35 cellular contexts compared by ENCODE assay signal in the genomic region with DNA sequence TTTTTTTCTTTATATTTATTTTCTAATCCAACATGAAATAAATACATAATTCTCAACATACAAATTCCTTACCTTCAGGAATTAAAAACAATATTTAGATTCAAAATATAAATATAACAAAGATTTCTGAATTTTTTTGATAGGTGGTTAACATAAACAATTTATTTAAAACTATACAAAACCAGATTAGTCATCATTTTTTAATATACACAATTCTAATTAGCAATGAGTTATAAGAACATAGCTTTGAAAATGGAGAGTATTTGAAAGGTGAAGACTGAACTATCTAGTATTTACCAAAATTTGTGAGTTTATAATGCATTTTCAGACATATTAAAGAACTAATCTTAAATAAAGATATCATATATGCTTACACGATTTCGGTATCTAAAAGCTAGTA. TPM values are rescaled to one million over a fixed set of nuclear protein-coding genes. Genes with fewer than 3 reads are reported as not detected.
"Had no signal": no experiment of that assay in that cellular context is flagged by ENCODE, and none has a peak within 500 bp of the region (broad histone marks: within the 10 kb centered on the region; RNA-seq: fewer than 3 reads in every experiment).

No MANE protein-coding gene starts in this region.

- ATAC-seq: activated CD8-positive, alpha-beta T cell treated with anti-CD3 and anti-CD28 coated beads for 36 hours; activated T-cell treated with anti-CD3 and anti-CD28 coated beads, Interleukin-2, amount 50 U/mL, for 72 hours; activated T-helper 17 cell treated with anti-CD3 and anti-CD28 coated beads, Interleukin-2, amount 50 U/mL, for 72 hours; Panc1 had no signal

- H3K27me3 Mint-ChIP-seq: activated CD4-positive, alpha-beta T cell treated with anti-CD3 and anti-CD28 coated beads, Interleukin-2, amount 10 ng/mL, durations not matched to agents 24 days and 14 days; activated CD8-positive, alpha-beta T cell treated with anti-CD3 and anti-CD28 coated beads for 36 hours; activated naive CD8-positive, alpha-beta T cell treated with anti-CD3 and anti-CD28 coated beads for 36 hours; activated T-helper 17 cell treated with anti-CD3 and anti-CD28 coated beads, Interleukin-2, amount 50 U/mL, for 72 hours had no signal

- H3K27ac Mint-ChIP-seq: activated CD4-positive, alpha-beta T cell treated with anti-CD3 and anti-CD28 coated beads, Interleukin-2, amount 10 ng/mL, durations not matched to agents 24 days and 14 days; activated CD8-positive, alpha-beta T cell treated with anti-CD3 and anti-CD28 coated beads for 36 hours; activated naive CD8-positive, alpha-beta T cell treated with anti-CD3 and anti-CD28 coated beads for 36 hours; activated T-cell treated with anti-CD3 and anti-CD28 coated beads, Interleukin-2, amount 50 U/mL, for 72 hours; activated T-helper 17 cell treated with anti-CD3 and anti-CD28 coated beads, Interleukin-2, amount 50 U/mL, for 72 hours had no signal

- H3K4me1 ChIP-seq: SJSA1 had no signal

- H3K4me3 Mint-ChIP-seq: activated CD4-positive, alpha-beta T cell treated with anti-CD3 and anti-CD28 coated beads, Interleukin-2, amount 10 ng/mL, durations not matched to agents 24 days and 14 days; activated CD8-positive, alpha-beta T cell treated with anti-CD3 and anti-CD28 coated beads for 36 hours; activated naive CD8-positive, alpha-beta T cell treated with anti-CD3 and anti-CD28 coated beads for 36 hours; activated T-cell treated with anti-CD3 and anti-CD28 coated beads, Interleukin-2, amount 50 U/mL, for 72 hours; activated T-helper 17 cell treated with anti-CD3 and anti-CD28 coated beads, Interleukin-2, amount 50 U/mL, for 72 hours had no signal

- DNase-seq: activated CD4-positive, alpha-beta T cell treated with anti-CD3 and anti-CD28 coated beads, Interleukin-2, amount 10 ng/mL, durations not matched to agents 24 days and 14 days; activated CD4-positive, alpha-beta T cell treated with anti-CD3 and anti-CD28 coated beads, Interleukin-2, amount 50 U/mL, for 4 hours; activated CD8-positive, alpha-beta T cell treated with anti-CD3 and anti-CD28 coated beads for 36 hours; activated effector memory CD4-positive, alpha-beta T cell treated with anti-CD3 and anti-CD28 coated beads, Interleukin-2, amount 50 U/mL, for 16 hours; activated naive CD4-positive, alpha-beta T cell; activated naive CD4-positive, alpha-beta T cell treated with anti-CD3 and anti-CD28 coated beads, Interleukin-2, amount 50 U/mL, for 16 hours; activated naive CD8-positive, alpha-beta T cell treated with anti-CD3 and anti-CD28 coated beads for 36 hours; activated T-cell treated with anti-CD3 and anti-CD28 coated beads, Interleukin-2, amount 50 U/mL, for 1 hour; activated T-cell treated with anti-CD3 and anti-CD28 coated beads, Interleukin-2, amount 50 U/mL, for 72 hours; amniotic stem cell; aorta; brain microvascular endothelial cell; central memory CD4-positive, alpha-beta T cell; NCI-H1092 treated with DMSO at 0.1 percent for 48 hours; NCI-H1417; NCI-H146; NCI-H187; NCI-H2029 treated with DMSO at 0.1 percent for 48 hours; NCI-H2107; NCI-H2171 treated with DMSO at 0.1 percent for 48 hours; NCI-H2227 treated with DMSO at 0.1 percent for 48 hours; NCI-H446; NCI-H510A treated with DMSO at 0.1 percent for 48 hours; NCI-H69; NCI-H82; RPMI8226; SHP77 treated with DMSO at 0.1 percent for 48 hours; SK-N-SH; T-helper 1 cell; T1000 had no signal

- H3K4me1 Mint-ChIP-seq: activated CD4-positive, alpha-beta T cell treated with anti-CD3 and anti-CD28 coated beads, Interleukin-2, amount 10 ng/mL, durations not matched to agents 24 days and 14 days; activated naive CD8-positive, alpha-beta T cell treated with anti-CD3 and anti-CD28 coated beads for 36 hours; activated T-helper 17 cell treated with anti-CD3 and anti-CD28 coated beads, Interleukin-2, amount 50 U/mL, for 72 hours had no signal

- H3K9me3 Mint-ChIP-seq: activated CD4-positive, alpha-beta T cell treated with anti-CD3 and anti-CD28 coated beads, Interleukin-2, amount 10 ng/mL, durations not matched to agents 24 days and 14 days; activated CD8-positive, alpha-beta T cell treated with anti-CD3 and anti-CD28 coated beads for 36 hours; activated naive CD8-positive, alpha-beta T cell treated with anti-CD3 and anti-CD28 coated beads for 36 hours; activated T-cell treated with anti-CD3 and anti-CD28 coated beads, Interleukin-2, amount 50 U/mL, for 72 hours; activated T-helper 17 cell treated with anti-CD3 and anti-CD28 coated beads, Interleukin-2, amount 50 U/mL, for 72 hours had no signal

- H3K27ac ChIP-seq: brain microvascular endothelial cell, KMS-11, SJSA1 had no signal

- H3K9me3 ChIP-seq: SJSA1, SK-N-SH had no signal

- H3K4me2 ChIP-seq: KMS-11, SK-N-SH had no signal

- H3K27me3 ChIP-seq: brain microvascular endothelial cell, SJSA1 had no signal

- H3K9me2 ChIP-seq: SK-N-SH had no signal

- H3K4me3 ChIP-seq: SJSA1 had no signal

- H3K9ac ChIP-seq: KMS-11, SK-N-SH had no signal

RNA-seq across cellular contexts. Expression of a gene that starts 41.5 kb away (rescaled TPM):
- total RNA-seq: activated CD8-positive, alpha-beta T cell treated with anti-CD3 and anti-CD28 coated beads for 36 hours; activated naive CD8-positive, alpha-beta T cell treated with anti-CD3 and anti-CD28 coated beads for 36 hours; M059J; SJSA1 had no signal
